Comparison of ENCODE assay signal across 35 cellular contexts in the genomic region with DNA sequence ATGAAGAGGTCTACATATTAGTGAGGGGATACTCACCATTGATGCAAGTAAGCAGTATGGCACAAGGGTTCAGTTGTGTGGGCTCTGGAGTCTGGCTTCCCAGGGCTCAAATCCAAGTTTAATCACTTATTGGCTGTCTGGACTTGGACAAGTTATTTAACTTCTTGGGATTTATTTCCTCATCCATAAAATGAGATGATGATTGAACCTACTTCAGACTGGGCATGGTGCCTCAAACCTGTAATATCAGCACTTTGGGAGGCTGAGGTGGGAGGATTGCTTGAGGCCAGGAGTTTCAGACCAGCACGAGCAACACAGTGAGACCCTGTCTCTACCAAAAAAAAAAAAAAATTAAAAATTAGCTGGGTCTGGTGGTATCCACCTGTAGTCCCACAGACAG.
A peak's percentile ranks its signal among the peaks of the same experiment; 100 is the strongest.
DNase-seq lines count a peak whose midpoint lies in the region; ATAC-seq, FAIRE-seq and TF ChIP-seq lines count a peak whose summit lies in the region.
"Had no signal": no experiment of that assay in that cellular context is flagged by ENCODE, and none has a peak within 500 bp of the region (broad histone marks: within the 10 kb centered on the region; RNA-seq: fewer than 3 reads in every experiment).

No MANE protein-coding gene starts in this region.

- intact Hi-C loops in left colon (cut with DNase I, micrococcal nuclease) (no loop called here), mucosa of descending colon (cut with DNase I, micrococcal nuclease) (no loop called here), transverse colon (cut with DNase I; ENCODE audit: low total_unique reads) (no loop called here)

- no peak overlapping the region for H3K4me3 Mint-ChIP-seq in glutamatergic neuron (ENCODE audit: unreplicated experiment)
- H3K4me3 Mint-ChIP-seq: B cell; CD14-positive monocyte; CD4-positive, alpha-beta memory T cell; CD4-positive, alpha-beta T cell; CD4-positive, CD25-positive, alpha-beta regulatory T cell; CD8-positive, alpha-beta memory T cell; CD8-positive, alpha-beta T cell had no signal

- no peaks in the 10 kb centered on the region for H3K36me3 Mint-ChIP-seq in glutamatergic neuron (ENCODE audit: unreplicated experiment)
- H3K36me3 Mint-ChIP-seq: CD14-positive monocyte; CD4-positive, alpha-beta memory T cell; CD4-positive, CD25-positive, alpha-beta regulatory T cell; CD8-positive, alpha-beta memory T cell; CD8-positive, alpha-beta T cell had no signal

- peak; percentile 7 for FAIRE-seq in bronchial epithelial cell (lab: Jason Lieb, UNC)
- FAIRE-seq: A204.1, A549, D721Med had no signal

- no peak overlapping the region for H3K4me2 ChIP-seq in neuronal stem cell (ENCODE audit: insufficient read depth, low read length, poor library complexity, severe bottlenecking)
- H3K4me2 ChIP-seq: A549, BLaER1 had no signal

- 36 to 46% methylated on average over 1 of the region's 1 CpG for WGBS in transverse colon (ENCODE audit: low coverage in 1 of 2), 2 donors
- no CpG with 5 or more reads among the region's 1 CpG for WGBS in neuronal stem cell (ENCODE audit: extremely low coverage in 2 of 2, insufficient read length in 2 of 2, insufficient replicate concordance in 1 of 2), 2 donors

- in situ Hi-C loops in transverse colon (cut with MboI; ENCODE audit: low pct_ligation_motif_present in 1 of 4, low pct_unique_long_range_greater_than_20kb in 1 of 4, low sequenced_read_pairs in 3 of 4): no loop called here

- H2BK120ac ChIP-seq in neuronal stem cell (ENCODE audit: low read depth, low read length): no peak overlapping the region

- no peak overlapping the region for H2BK5ac ChIP-seq in neuronal stem cell (ENCODE audit: low read length)

- no peak overlapping the region for H2BK15ac ChIP-seq in neuronal stem cell (ENCODE audit: low read length)

- no peak for TF ChIP-seq POLR2A in transverse colon (IDR thresholded peaks at IDR 0.05)

- H3K9me3 Mint-ChIP-seq in glutamatergic neuron (ENCODE audit: unreplicated experiment): peaks cover 1% of the 10 kb centered on the region
- H3K9me3 Mint-ChIP-seq: CD4-positive, alpha-beta T cell; CD8-positive, alpha-beta memory T cell; CD8-positive, alpha-beta T cell had no signal

- no peak overlapping the region for H4K8ac ChIP-seq in neuronal stem cell (ENCODE audit: low read depth, low read length)

- no peak overlapping the region for H3K4me3 ChIP-seq in bronchial epithelial cell (ENCODE audit: low read depth, low read length)
- no peak overlapping the region for H3K4me3 ChIP-seq in mucosa of descending colon
- no peak overlapping the region for H3K4me3 ChIP-seq in transverse colon
- H3K4me3 ChIP-seq in neuronal stem cell (ENCODE audit: low read length in 2 of 2): no peak overlapping the region
- H3K4me3 ChIP-seq: A549; BLaER1; BLaER1 treated with 17β-estradiol and CSF1 and Interleukin-3, amounts not matched to agents 10 nM and 100 nM had no signal

- H3K4me1 ChIP-seq in mucosa of descending colon (ENCODE audit: low read depth): peaks cover 13% of the 10 kb centered on the region
- H3K4me1 ChIP-seq in transverse colon: peaks cover 0 to 12% (median 4%) of the 10 kb centered on the region in 4 donors
- H3K4me1 ChIP-seq in neuronal stem cell (ENCODE audit: control insufficient read depth in 2 of 2, insufficient read depth in 1 of 2, low read depth in 1 of 2, low read length in 2 of 2): peaks cover 5 to 15% of the 10 kb centered on the region in 2 donors
- H3K4me1 ChIP-seq: A549, BE2C, BLaER1, Caco-2 had no signal

- no peak for TF ChIP-seq EP300 in transverse colon (IDR thresholded peaks at IDR 0.05; ENCODE audit: low read depth)

- no peaks in the 10 kb centered on the region for H3K27me3 Mint-ChIP-seq in glutamatergic neuron (ENCODE audit: unreplicated experiment)

- H3K4me1 Mint-ChIP-seq in glutamatergic neuron (ENCODE audit: low read depth, unreplicated experiment): no peaks in the 10 kb centered on the region
- H3K4me1 Mint-ChIP-seq: B cell; CD4-positive, alpha-beta memory T cell; CD4-positive, CD25-positive, alpha-beta regulatory T cell; CD8-positive, alpha-beta memory T cell had no signal

- H3K79me1 ChIP-seq in neuronal stem cell (ENCODE audit: low read depth, low read length): no peaks in the 10 kb centered on the region

- H3K27me3 ChIP-seq in bronchial epithelial cell (ENCODE audit: control insufficient read depth, insufficient read depth, low read length) (no peaks in the 10 kb centered on the region), transverse colon (no peaks in the 10 kb centered on the region), neuronal stem cell (ENCODE audit: control insufficient read depth in 3 of 3, insufficient read depth in 3 of 3, low read depth in 1 of 3, low read length in 3 of 3) (no peaks in the 10 kb centered on the region)
- H3K27me3 ChIP-seq: BE2C; BLaER1; BLaER1 treated with 17β-estradiol and CSF1 and Interleukin-3, amounts not matched to agents 10 nM and 100 nM had no signal

- DNase-seq in bronchial epithelial cell (ENCODE audit: low read depth): no peak
- DNase-seq in left colon: peak in 1 of 2 donors; percentile 21
- DNase-seq in mucosa of descending colon: no peak
- peak; percentile 26 for DNase-seq in transverse colon
- DNase-seq in glutamatergic neuron: no peak
- DNase-seq in neuronal stem cell (ENCODE audit: low spot score): no peak
- DNase-seq in DMS79 (lab: John Stamatoyannopoulos, UW): no peak
- DNase-seq: 8988T; ACHN; AML-193; BE2C; C1 segment of cervical spinal cord; Caco-2; Calu3; CD4-positive, alpha-beta memory T cell; CD4-positive, alpha-beta T cell; CD4-positive, CD25-positive, alpha-beta regulatory T cell; CD8-positive, alpha-beta memory T cell; CD8-positive, alpha-beta T cell; COR-L47; DMS 273 treated with DMSO at 0.1 percent for 48 hours; DMS153; DMS53; DND-41; EL had no signal

- H3K18ac ChIP-seq in neuronal stem cell (ENCODE audit: low read length): no peak overlapping the region

- ATAC-seq in left colon (peak; percentile 77), mucosa of descending colon (peak; percentile 61), GM21528 (IDR thresholded peaks at IDR 0.05; ENCODE audit: low FRiP score, unreplicated experiment) (no peak)
- ATAC-seq: A549; CD8-positive, alpha-beta T cell had no signal

- no peak overlapping the region for H3K14ac ChIP-seq in neuronal stem cell (ENCODE audit: low read length)

- H3K9me3 ChIP-seq in mucosa of descending colon (no peaks in the 10 kb centered on the region), transverse colon (no peaks in the 10 kb centered on the region), neuronal stem cell (replicated peaks in 1 of 2; ENCODE audit: control insufficient read depth in 2 of 2, insufficient read depth in 1 of 2, low read depth in 1 of 2, low read length in 2 of 2) (no peaks in the 10 kb centered on the region)
- H3K9me3 ChIP-seq: A549, BE2C, BLaER1, Caco-2 had no signal

- H3K9ac ChIP-seq in neuronal stem cell (ENCODE audit: low read depth, low read length, poor library complexity): no peak overlapping the region
- H3K9ac ChIP-seq: BLaER1; BLaER1 treated with 17β-estradiol and CSF1 and Interleukin-3, amounts not matched to agents 10 nM and 100 nM had no signal

- H3K36me3 ChIP-seq in bronchial epithelial cell (ENCODE audit: control insufficient read depth, insufficient read depth, low read length) (no peaks in the 10 kb centered on the region), mucosa of descending colon (ENCODE audit: low read depth) (no peaks in the 10 kb centered on the region), transverse colon (no peaks in the 10 kb centered on the region), neuronal stem cell (replicated peaks in 1 of 2; ENCODE audit: control insufficient read depth in 2 of 2, insufficient read depth in 2 of 2, low read length in 2 of 2) (peaks cover 3 to 5% of the 10 kb centered on the region in 2 donors)
- H3K36me3 ChIP-seq: BE2C, BLaER1 had no signal

- no peak overlapping the region for H3K23ac ChIP-seq in neuronal stem cell (ENCODE audit: low read depth, low read length, poor library complexity)

- no peak overlapping the region for H2AK5ac ChIP-seq in neuronal stem cell (ENCODE audit: low read depth, low read length)

- TF ChIP-seq CTCF in bronchial epithelial cell (IDR thresholded peaks at IDR 0.05; ENCODE audit: insufficient read depth, low read length, severe bottlenecking) (no peak), mucosa of descending colon (IDR thresholded peaks at IDR 0.05) (no peak), transverse colon (IDR thresholded peaks at IDR 0.05) (no peak), glutamatergic neuron (IDR thresholded peaks at IDR 0.05; ENCODE audit: partially characterized antibody, unreplicated experiment) (no peak)

- peak overlapping the region; percentile 41 to 65 (median 52) for H3K27ac ChIP-seq in transverse colon
- no peak overlapping the region for H3K27ac ChIP-seq in neuronal stem cell (replicated peaks; ENCODE audit: low read length)
- H3K27ac ChIP-seq: 22Rv1; A549; BLaER1; BLaER1 treated with 17β-estradiol and CSF1 and Interleukin-3, amounts not matched to agents 10 nM and 100 nM; C4-2B had no signal

- no peak overlapping the region for H3K4ac ChIP-seq in neuronal stem cell (ENCODE audit: low read length)

- no peak overlapping the region for H3K27ac Mint-ChIP-seq in glutamatergic neuron (ENCODE audit: unreplicated experiment)
- H3K27ac Mint-ChIP-seq: B cell; CD14-positive monocyte; CD4-positive, alpha-beta memory T cell; CD4-positive, alpha-beta T cell; CD4-positive, CD25-positive, alpha-beta regulatory T cell; CD8-positive, alpha-beta T cell had no signal

- no peak overlapping the region for H4K91ac ChIP-seq in neuronal stem cell (ENCODE audit: low read depth, low read length, poor library complexity)

- H2AFZ ChIP-seq in neuronal stem cell (ENCODE audit: low read length): no peak overlapping the region

- H2BK12ac ChIP-seq in neuronal stem cell (ENCODE audit: low read length): no peak overlapping the region
